In the genomic region with DNA sequence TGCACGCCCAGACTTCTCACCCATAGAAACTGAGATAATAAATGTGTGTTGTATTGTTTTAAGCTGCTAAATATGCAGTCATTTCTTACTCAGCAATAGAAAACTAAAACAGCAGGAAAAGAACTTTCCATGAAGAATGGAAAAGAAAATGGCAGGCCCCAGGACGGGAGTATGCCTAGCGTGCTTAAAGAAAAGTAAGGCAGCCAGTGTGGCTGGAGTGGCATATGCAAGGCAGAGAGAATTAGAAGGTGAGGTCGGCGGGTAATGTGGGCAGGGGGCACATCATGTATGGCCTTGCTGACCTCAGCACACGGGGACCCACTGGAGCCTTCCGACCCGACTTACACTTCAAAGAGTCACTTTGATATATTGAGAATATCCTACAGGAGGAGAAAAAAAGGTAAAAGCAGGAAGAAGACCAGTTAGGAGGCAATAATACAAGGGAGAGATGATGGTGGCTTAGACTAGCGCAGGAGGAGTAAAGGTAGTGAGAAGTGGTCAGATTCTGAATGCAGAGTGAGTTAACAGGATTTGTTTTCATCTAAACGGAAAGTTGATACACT, we compare ENCODE assay signal across 20 cellular contexts. TPM values are rescaled to one million over a fixed set of nuclear protein-coding genes. Genes with fewer than 3 reads are reported as not detected.
DNase-seq lines count a peak whose midpoint lies in the region; ATAC-seq, FAIRE-seq and TF ChIP-seq lines count a peak whose summit lies in the region.
"Had no signal": no experiment of that assay in that cellular context is flagged by ENCODE, and none has a peak within 500 bp of the region (broad histone marks: within the 10 kb centered on the region; RNA-seq: fewer than 3 reads in every experiment).

No MANE protein-coding gene starts in this region.

- H3K36me3 Mint-ChIP-seq in HFFc6 (ENCODE audit: low read depth) = peaks cover 5% of the 10 kb centered on the region; the same call in 1 of the 2 replicates

- peak overlapping the region; percentile 96 for H2AFZ ChIP-seq in K562 (ENCODE audit: low read depth, low read length)
- H2AFZ ChIP-seq in hepatocyte = no peak overlapping the region

- no peak for TF ChIP-seq EP300 in K562 (IDR thresholded peaks at IDR 0.05; ENCODE audit: low read length)

- no TSS peak for BruUV-seq in K562 (replicated peaks; lab: Mats Ljungman, UMichigan)

- no peak for FAIRE-seq in K562 (lab: Jason Lieb, UNC)

- no peaks in the 10 kb centered on the region for H3K9me1 ChIP-seq in K562 (ENCODE audit: control insufficient read depth, insufficient read depth, low read length)

- 51% methylated on average over 10 of the region's 10 CpGs for WGBS in K562 (ENCODE audit: insufficient coverage, low coverage, missing lambda C conversion rate)
- WGBS in hepatocyte (ENCODE audit: low lambda C conversion rate, missing lambda C conversion rate) = 87% methylated on average over 10 of the region's 10 CpGs
- WGBS in aorta, 2 donors = 63 to 66% methylated on average over 10 of the region's 10 CpGs

- ATAC-seq in K562 (no peak), aorta (ENCODE audit: low FRiP score) (no peak), left lung (no peak), GM18873 (IDR thresholded peaks at IDR 0.05; ENCODE audit: low FRiP score, unreplicated experiment) (no peak)
- ATAC-seq: HCT116 had no signal

- CTCF ChIA-PET in K562 (lab: Yijun Ruan, JAX; ENCODE audit: low intra/inter-chr PET ratio) = interaction anchor here (0.9 to 2.5 kb wide), 5 partner anchors 151 to 228 kb away, joined by 3 to 35 read pairs (median 5); no protein-coding TSS in a partner anchor

- no peak for TF ChIP-seq CTCF in HFFc6 (IDR thresholded peaks at IDR 0.05)
- TF ChIP-seq CTCF in K562 (IDR thresholded peaks at IDR 0.05 in 2 of 3, conservative IDR thresholded peaks at IDR 0.05 in 1 of 3; ENCODE audit: insufficient read depth in 2 of 3, low read depth in 1 of 3, low read length in 3 of 3) = no peak
- TF ChIP-seq CTCF in hepatocyte (IDR thresholded peaks at IDR 0.05; ENCODE audit: poor library complexity) = no peak
- TF ChIP-seq CTCF in left lung (IDR thresholded peaks at IDR 0.05) = no peak

- H3K36me3 ChIP-seq in K562 (ENCODE audit: control insufficient read depth, insufficient read depth, low read length) (no peaks in the 10 kb centered on the region), hepatocyte (replicated peaks; ENCODE audit: insufficient read depth, low read depth) (no peaks in the 10 kb centered on the region), aorta (ENCODE audit: control insufficient read depth in 1 of 2, insufficient read depth in 2 of 2, low read length in 1 of 2) (peaks cover 0 to 2% of the 10 kb centered on the region in 2 donors), left lung (peaks cover 0 to 23% of the 10 kb centered on the region in 2 donors)
- H3K36me3 ChIP-seq: BE2C, SJCRH30 had no signal

- peaks cover 8% of the 10 kb centered on the region; the same call in 1 of the 2 replicates for H3K9me3 ChIP-seq in K562 (replicated peaks; ENCODE audit: control insufficient read depth, insufficient read depth, low read depth, low read length)
- H3K9me3 ChIP-seq in hepatocyte (ENCODE audit: low read depth) = no peaks in the 10 kb centered on the region
- H3K9me3 ChIP-seq in aorta (ENCODE audit: control insufficient read depth, low read length) = no peaks in the 10 kb centered on the region
- H3K9me3 ChIP-seq in left lung = no peaks in the 10 kb centered on the region
- H3K9me3 ChIP-seq: BE2C, SJCRH30 had no signal

- no peak for TF ChIP-seq RAD21 in K562 (CRISPR knock-in tag; conservative IDR thresholded peaks at IDR 0.05 in 1 of 2, IDR thresholded peaks at IDR 0.05 in 1 of 2)

- H3K9ac ChIP-seq in K562 (ENCODE audit: insufficient read depth in 1 of 2, low read depth in 2 of 2, low read length in 2 of 2) = peak overlapping the region in 1 of 2 experiments; percentile 15; a peak in 2 of 4 replicates

- DNase-seq in HFFc6 (no peak), K562 (ENCODE audit: extremely low read depth in 1 of 4, low spot score in 3 of 4) (no peak), hepatocyte (ENCODE audit: low spot score) (no peak), aorta (no peak), left lung (no peak), SW 1271 (lab: John Stamatoyannopoulos, UW) (no peak)
- DNase-seq: BE2C; Calu3; CD4-positive, alpha-beta memory T cell; DMS53; NCI-H1436; NCI-H2029; NCI-H2171; NCI-H748 treated with DMSO at 0.1 percent for 48 hours; PC-3; SJCRH30 had no signal

- H3K4me3 Mint-ChIP-seq in HFFc6 = peak overlapping the region; percentile 65
- H3K4me3 Mint-ChIP-seq: CD4-positive, alpha-beta memory T cell had no signal

- H3K79me2 ChIP-seq in K562 (ENCODE audit: control insufficient read depth, insufficient read depth, low read length) (no peaks in the 10 kb centered on the region), hepatocyte (no peaks in the 10 kb centered on the region)

- intact Hi-C loops in K562 (cut with micrococcal nuclease) (loop anchor here (1.0 to 5.0 kb wide), 2 partner anchors 21 to 226 kb away; partner anchors contain the start of gene TBRG1), aorta (cut with DNase I) (loop anchor here in 1 of 2 donors (10.0 kb wide), 1 partner anchor 152 kb away; no protein-coding TSS in a partner anchor), left lung (cut with DNase I) (no loop called here)

- no peaks in the 10 kb centered on the region for H3K9me3 Mint-ChIP-seq in HFFc6
- H3K9me3 Mint-ChIP-seq: CD4-positive, alpha-beta memory T cell had no signal

- H3K27me3 Mint-ChIP-seq in HFFc6 (ENCODE audit: insufficient read depth) = no peaks in the 10 kb centered on the region; the same call in 1 of the 2 replicates
- H3K27me3 Mint-ChIP-seq: CD4-positive, alpha-beta memory T cell had no signal

- peak overlapping the region; percentile 92 for H3K27ac Mint-ChIP-seq in HFFc6

- no peaks in the 10 kb centered on the region for H3K27me3 ChIP-seq in K562 (ENCODE audit: control insufficient read depth in 2 of 2, insufficient read depth in 2 of 2, low read length in 2 of 2)
- H3K27me3 ChIP-seq in hepatocyte = no peaks in the 10 kb centered on the region
- no peaks in the 10 kb centered on the region for H3K27me3 ChIP-seq in aorta (ENCODE audit: control insufficient read depth in 1 of 2, insufficient read depth in 2 of 2, low read length in 1 of 2)
- no peaks in the 10 kb centered on the region for H3K27me3 ChIP-seq in left lung
- H3K27me3 ChIP-seq: BE2C, SJCRH30 had no signal

- H3K4me2 ChIP-seq in K562 (ENCODE audit: insufficient read depth, low read length) (peak overlapping the region; percentile 58; the same call in 1 of the 2 replicates), hepatocyte (no peak overlapping the region)

- no peak for TF ChIP-seq POLR2A in K562 (conservative IDR thresholded peaks at IDR 0.05)

- peaks cover 38% of the 10 kb centered on the region for H3K4me1 Mint-ChIP-seq in HFFc6 (ENCODE audit: low read depth)

- no peaks in the 10 kb centered on the region for H4K20me1 ChIP-seq in K562 (replicated peaks; ENCODE audit: control insufficient read depth, insufficient read depth, low read length)
- H4K20me1 ChIP-seq in hepatocyte (ENCODE audit: insufficient read depth, poor library complexity, severe bottlenecking) = no peaks in the 10 kb centered on the region

- H3K4me3 ChIP-seq in K562 (no peak overlapping the region), hepatocyte (no peak overlapping the region), aorta (ENCODE audit: low read length in 2 of 2) (no peak overlapping the region), left lung (no peak overlapping the region)
- H3K4me3 ChIP-seq: SJCRH30 had no signal

- peak overlapping the region; percentile 81; the same call in 2 of the 3 replicates for H3K27ac ChIP-seq in K562 (ENCODE audit: extremely low read depth, low read depth, low read length)
- peak overlapping the region; percentile 20 for H3K27ac ChIP-seq in hepatocyte
- H3K27ac ChIP-seq in aorta (ENCODE audit: low read depth in 1 of 2, low read length in 2 of 2) = peak overlapping the region; percentile 55 to 90
- no peak overlapping the region for H3K27ac ChIP-seq in left lung
- H3K27ac ChIP-seq: RWPE1, SJCRH30 had no signal

- in situ Hi-C loops in K562 (cut with MboI) = no loop called here

- H3K9me2 ChIP-seq in hepatocyte (replicated peaks; ENCODE audit: insufficient read depth) = no peaks in the 10 kb centered on the region

- H3K4me1 ChIP-seq in K562 (replicated peaks in 1 of 2; ENCODE audit: control insufficient read depth in 2 of 2, insufficient read depth in 2 of 2, low read length in 2 of 2) = peaks cover 0 to 35% of the 10 kb centered on the region in 2 experiments; a peak in 4 of 5 replicates
- peaks cover 3% of the 10 kb centered on the region for H3K4me1 ChIP-seq in hepatocyte (ENCODE audit: insufficient read depth)
- H3K4me1 ChIP-seq in aorta (ENCODE audit: control insufficient read depth in 1 of 2, insufficient read depth in 2 of 2, low read length in 2 of 2) = peaks cover 0 to 1% of the 10 kb centered on the region in 2 donors
- H3K4me1 ChIP-seq in left lung = peaks cover 0 to 7% of the 10 kb centered on the region in 2 donors
- H3K4me1 ChIP-seq: BE2C, SJCRH30 had no signal

- POLR2A ChIA-PET in K562 (lab: Yijun Ruan, JAX) = interaction anchor here (0.6 to 1.4 kb wide), 8 partner anchors 12 to 472 kb away, joined by 3 to 4 read pairs (median 3); partner anchors contain the start of gene SPA17

RNA-seq across cellular contexts. Expression of gene TBRG1, which starts 20.5 kb away (rescaled TPM):
- total RNA-seq in HFFc6 (2021; fragmentation: NEBNext Ultra II Directional; extraction: Animal tissue kit (Norgen Biotek cat#: 25700)) = 10 to 100 TPM; 18.8 to 25.9 (median 24.1) TPM
- 31.3 and 57.2 TPM in 2 replicates for total RNA-seq in K562 (2011; cell fraction: chromatin; rRNA removed; ENCODE audit: low replicate concordance)
- 18.3 and 20.9 TPM in 2 replicates for total RNA-seq in K562 (2011; cell fraction: nucleolus; rRNA removed)
- total RNA-seq in K562 (2011; cell fraction: nucleoplasm; rRNA removed) = 25.7 and 42.1 TPM in 2 replicates
- total RNA-seq in K562 (2014; rRNA removed) = 16.3 and 23.4 TPM in 2 replicates
- 16.0 and 19.7 TPM in 2 replicates for total RNA-seq in K562 (2014; rRNA removed; fragmentation: Illumina TruSeq; extraction: Trizol)
- 20.2 and 20.5 TPM in 2 replicates for total RNA-seq in K562 (2015; rRNA removed; fragmentation: Illumina TruSeq; extraction: Trizol)
- 21.0 and 25.2 TPM in 2 replicates for total RNA-seq in K562 (2021)
- polyA plus RNA-seq in K562 (2011; rRNA removed) = 24.0 and 30.0 TPM in 2 replicates
- polyA plus RNA-seq in K562 (2011; cell fraction: cytosol; rRNA removed) = 15.7 and 17.2 TPM in 2 replicates
- polyA plus RNA-seq in K562 (2011; cell fraction: nucleus; rRNA removed) = 69.7 and 83.9 TPM in 2 replicates
- polyA plus RNA-seq in K562 (2012) = 15.5 and 29.2 TPM in 2 replicates
- polyA plus RNA-seq in K562 (2014; fragmentation: Illumina TruSeq; extraction: Trizol) = 20.4 and 20.5 TPM in 2 replicates
- polyA plus RNA-seq in K562 (2014; fragmentation: Nextera tagmentation; extraction: Ambion mirVana) = 10 to 100 TPM in 1 of 2 experiments, 1 to 10 TPM in 1; 8.7 to 11.5 TPM
- 20.3 and 28.7 TPM in 2 replicates for polyA plus RNA-seq in K562 (2014; rRNA removed)
- polyA minus RNA-seq in K562 (2011; rRNA and poly(A)+ RNA removed) = 10.1 and 12.8 TPM in 2 replicates
- 5.6 and 7.5 TPM in 2 replicates for polyA minus RNA-seq in K562 (2011; cell fraction: cytosol; rRNA and poly(A)+ RNA removed)
- polyA minus RNA-seq in K562 (2011; cell fraction: nucleus; rRNA and poly(A)+ RNA removed) = 22.9 and 38.6 TPM in 2 replicates
- total RNA-seq in hepatocyte = 34.6 and 41.4 TPM in 2 replicates
- 35.0 and 45.2 TPM in 2 replicates for polyA plus RNA-seq in hepatocyte
- total RNA-seq in aorta = 10 to 100 TPM; 42.7 to 47.9 TPM
- polyA plus RNA-seq in aorta = 10 to 100 TPM; 20.5 to 65.4 TPM
- 10 to 100 TPM; 34.1 to 41.9 TPM for total RNA-seq in left lung

RNA-seq across cellular contexts. Expression of gene SIAE, which starts 30.4 kb away (rescaled TPM):
- 10 to 100 TPM in 5 of 6 experiments, 1 to 10 TPM in 1; 9.2 to 14.4 (median 11.3) TPM for total RNA-seq in HFFc6 (2021; fragmentation: NEBNext Ultra II Directional; extraction: Animal tissue kit (Norgen Biotek cat#: 25700))
- total RNA-seq in K562 (2011; cell fraction: chromatin; rRNA removed; ENCODE audit: low replicate concordance) = 7.3 and 8.2 TPM in 2 replicates
- 6.0 and 6.1 TPM in 2 replicates for total RNA-seq in K562 (2011; cell fraction: nucleolus; rRNA removed)
- 9.2 and 10.1 TPM in 2 replicates for total RNA-seq in K562 (2011; cell fraction: nucleoplasm; rRNA removed)
- total RNA-seq in K562 (2014; rRNA removed) (1.7 and 2.4 TPM in 2 replicates), K562 (2014; rRNA removed; fragmentation: Illumina TruSeq; extraction: Trizol) (3.7 and 3.8 TPM in 2 replicates), K562 (2015; rRNA removed; fragmentation: Illumina TruSeq; extraction: Trizol) (2.6 and 3.4 TPM in 2 replicates), K562 (2021) (5.4 and 7.5 TPM in 2 replicates), hepatocyte (35.5 and 37.0 TPM in 2 replicates), aorta (10 to 100 TPM; 11.5 to 24.8 TPM), left lung (10 to 100 TPM; 34.6 to 71.5 TPM)
- polyA plus RNA-seq in K562 (2011; rRNA removed) (7.9 and 9.6 TPM in 2 replicates), K562 (2014; fragmentation: Illumina TruSeq; extraction: Trizol) (5.6 and 6.4 TPM in 2 replicates), K562 (2014; fragmentation: Nextera tagmentation; extraction: Ambion mirVana) (1 to 10 TPM in 1 of 2 experiments, under 1 TPM in 1; 0.89 to 1.2 TPM), K562 (2014; rRNA removed) (4.1 and 6.7 TPM in 2 replicates), hepatocyte (18.6 and 24.0 TPM in 2 replicates), aorta (10 to 100 TPM in 1 of 2 donors, 1 to 10 TPM in 1; 6.9 to 14.8 TPM)
- polyA plus RNA-seq in K562 (2011; cell fraction: cytosol; rRNA removed) = 6.0 and 6.8 TPM in 2 replicates
- polyA plus RNA-seq in K562 (2011; cell fraction: nucleus; rRNA removed) = 5.3 and 6.7 TPM in 2 replicates
- 6.6 and 7.8 TPM in 2 replicates for polyA plus RNA-seq in K562 (2012)
- 8.1 and 8.2 TPM in 2 replicates for polyA minus RNA-seq in K562 (2011; rRNA and poly(A)+ RNA removed)
- 2.3 and 3.3 TPM in 2 replicates for polyA minus RNA-seq in K562 (2011; cell fraction: cytosol; rRNA and poly(A)+ RNA removed)
- 1.2 and 2.6 TPM in 2 replicates for polyA minus RNA-seq in K562 (2011; cell fraction: nucleus; rRNA and poly(A)+ RNA removed)

RNA-seq across cellular contexts. Expression of gene SPA17, which starts 30.6 kb away (rescaled TPM):
- 10 to 100 TPM in 1 of 6 experiments, 1 to 10 TPM in 5; 5.0 to 10.2 (median 9.1) TPM for total RNA-seq in HFFc6 (2021; fragmentation: NEBNext Ultra II Directional; extraction: Animal tissue kit (Norgen Biotek cat#: 25700))
- total RNA-seq in K562 (2011; cell fraction: chromatin; rRNA removed; ENCODE audit: low replicate concordance) = 0.74 and 3.1 TPM in 2 replicates
- 2.0 and 4.2 TPM in 2 replicates for total RNA-seq in K562 (2011; cell fraction: nucleolus; rRNA removed)
- total RNA-seq in K562 (2011; cell fraction: nucleoplasm; rRNA removed) = 0.59 and 1.7 TPM in 2 replicates
- 6.8 and 10.6 TPM in 2 replicates for total RNA-seq in K562 (2014; rRNA removed)
- 16.7 and 19.6 TPM in 2 replicates for total RNA-seq in K562 (2014; rRNA removed; fragmentation: Illumina TruSeq; extraction: Trizol)
- 15.9 and 16.1 TPM in 2 replicates for total RNA-seq in K562 (2015; rRNA removed; fragmentation: Illumina TruSeq; extraction: Trizol)
- 5.7 and 6.0 TPM in 2 replicates for total RNA-seq in K562 (2021)
- 9.4 and 19.3 TPM in 2 replicates for polyA plus RNA-seq in K562 (2011; rRNA removed)
- 1.9 and 2.5 TPM in 2 replicates for polyA plus RNA-seq in K562 (2011; cell fraction: cytosol; rRNA removed)
- polyA plus RNA-seq in K562 (2011; cell fraction: nucleus; rRNA removed) = 1.7 and 3.6 TPM in 2 replicates
- polyA plus RNA-seq in K562 (2012) = 13.7 and 14.0 TPM in 2 replicates
- polyA plus RNA-seq in K562 (2014; fragmentation: Illumina TruSeq; extraction: Trizol) = 19.2 and 19.5 TPM in 2 replicates
- 1 to 10 TPM; 9.0 to 9.9 TPM for polyA plus RNA-seq in K562 (2014; fragmentation: Nextera tagmentation; extraction: Ambion mirVana)
- polyA plus RNA-seq in K562 (2014; rRNA removed) = 12.6 and 14.0 TPM in 2 replicates
- polyA minus RNA-seq in K562 (2011; rRNA and poly(A)+ RNA removed) = 3.3 and 6.7 TPM in 2 replicates
- 1.5 and 2.9 TPM in 2 replicates for polyA minus RNA-seq in K562 (2011; cell fraction: cytosol; rRNA and poly(A)+ RNA removed)
- 3.2 and 5.4 TPM in 2 replicates for polyA minus RNA-seq in K562 (2011; cell fraction: nucleus; rRNA and poly(A)+ RNA removed)
- 5.8 and 7.2 TPM in 2 replicates for total RNA-seq in hepatocyte
- 3.8 and 5.8 TPM in 2 replicates for polyA plus RNA-seq in hepatocyte
- total RNA-seq in aorta = 1 to 10 TPM; 2.7 to 3.9 TPM
- polyA plus RNA-seq in aorta = 1 to 10 TPM; 4.8 to 7.1 TPM
- total RNA-seq in left lung = 1 to 10 TPM; 5.6 TPM

RNA-seq across cellular contexts. Expression of gene PANX3, which starts 31.9 kb away (rescaled TPM):
- not detected for total RNA-seq in HFFc6 (2021; fragmentation: NEBNext Ultra II Directional; extraction: Animal tissue kit (Norgen Biotek cat#: 25700))
- total RNA-seq in K562 (2011; cell fraction: chromatin; rRNA removed; ENCODE audit: low replicate concordance) = 0.74 and 0.83 TPM in 2 replicates
- total RNA-seq in K562 (2011; cell fraction: nucleolus; rRNA removed) = 0.33 and 0.39 TPM in 2 replicates
- 0.95 and 1.7 TPM in 2 replicates for total RNA-seq in K562 (2011; cell fraction: nucleoplasm; rRNA removed)
- total RNA-seq in K562 (2014; rRNA removed) (0.09 and 0.16 TPM in 2 replicates), K562 (2014; rRNA removed; fragmentation: Illumina TruSeq; extraction: Trizol) (0.19 and 0.47 TPM in 2 replicates), K562 (2015; rRNA removed; fragmentation: Illumina TruSeq; extraction: Trizol) (0.40 and 0.49 TPM in 2 replicates), K562 (2021) (0.18 and 0.42 TPM in 2 replicates), hepatocyte (not detected in 2 replicates), aorta (not detected), left lung (not detected)
- polyA plus RNA-seq in K562 (2011; rRNA removed) (0.39 and 0.53 TPM in 2 replicates), K562 (2014; fragmentation: Illumina TruSeq; extraction: Trizol) (0.47 and 0.68 TPM in 2 replicates), K562 (2014; fragmentation: Nextera tagmentation; extraction: Ambion mirVana) (under 1 TPM; 0.11 to 0.30 TPM), K562 (2014; rRNA removed) (0.22 and 0.69 TPM in 2 replicates), hepatocyte (0.09 and 0.25 TPM in 2 replicates), aorta (not detected)
- polyA plus RNA-seq in K562 (2011; cell fraction: cytosol; rRNA removed) = 0.28 and 0.37 TPM in 2 replicates
- polyA plus RNA-seq in K562 (2011; cell fraction: nucleus; rRNA removed) = 1.0 and 1.1 TPM in 2 replicates
- 0.49 and 1.2 TPM in 2 replicates for polyA plus RNA-seq in K562 (2012)
- polyA minus RNA-seq in K562 (2011; rRNA and poly(A)+ RNA removed) = 0.18 TPM in 2 replicates
- not detected in 2 replicates for polyA minus RNA-seq in K562 (2011; cell fraction: cytosol; rRNA and poly(A)+ RNA removed)
- polyA minus RNA-seq in K562 (2011; cell fraction: nucleus; rRNA and poly(A)+ RNA removed) = 0.27 and 0.56 TPM in 2 replicates
- total RNA-seq: Calu3; CD4-positive, alpha-beta memory T cell; NCI-H460; PC-3; SJCRH30 had no signal
- polyA plus RNA-seq: CD4-positive, alpha-beta memory T cell had no signal

Comparison
In these comparisons a context has a peak if more than half of its experiments do, and no peak if none do; other contexts are left out.
1. H3K27ac ChIP-seq: peak in K562 (single experiment), hepatocyte (single experiment) and aorta (2 of 2); none in left lung (0 of 2).